9 cellular contexts compared by ENCODE assay signal in the genomic region with DNA sequence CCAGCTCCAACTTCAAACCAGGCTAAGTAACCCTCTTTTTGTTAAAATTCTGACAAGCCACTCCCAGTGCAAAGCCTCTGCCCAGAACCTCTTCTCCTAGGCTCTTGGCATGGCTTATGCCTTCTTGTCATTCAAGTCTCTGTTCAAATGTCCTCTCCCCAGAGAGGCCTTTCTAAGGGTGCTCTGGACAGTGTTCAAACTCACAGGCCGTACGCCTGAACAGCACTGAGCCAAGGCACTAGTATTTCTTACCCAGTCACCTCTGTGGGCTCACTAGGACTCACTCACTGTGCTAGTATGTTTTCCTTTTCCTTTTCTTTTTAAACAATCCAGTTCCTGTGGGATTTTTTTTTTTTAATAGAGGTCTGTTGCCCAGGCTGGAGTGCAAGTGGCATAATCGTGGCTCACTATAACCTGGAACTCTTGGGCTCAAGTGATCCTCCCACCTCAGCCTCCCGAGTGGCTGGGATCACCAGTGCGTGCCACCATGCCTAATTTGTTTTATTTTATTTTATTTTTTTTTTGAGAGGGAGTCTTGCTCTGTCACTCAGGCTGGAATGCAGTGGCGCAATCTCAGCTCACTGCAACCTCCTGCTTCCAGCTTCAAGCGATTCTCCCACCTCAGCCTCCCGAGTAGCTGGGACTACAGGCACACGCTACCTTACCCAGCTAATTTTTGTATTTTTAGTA. TPM values are rescaled to one million over a fixed set of nuclear protein-coding genes. Genes with fewer than 3 reads are reported as not detected.
DNase-seq lines count a peak whose midpoint lies in the region; ATAC-seq and TF ChIP-seq lines count a peak whose summit lies in the region.
"Had no signal": no experiment of that assay in that cellular context is flagged by ENCODE, and none has a peak within 500 bp of the region (broad histone marks: within the 10 kb centered on the region; RNA-seq: fewer than 3 reads in every experiment).

No MANE protein-coding gene starts in this region.

- intact Hi-C loops in activated T-helper 1 cell treated with anti-CD3 and anti-CD28 coated beads, Interleukin-12 subunit alpha, Interleukin-12 subunit beta, Interleukin-2, Interleukin-4 antibody, amounts not matched to agents 30 ng/mL and 10 ng/mL and 1 ng/mL, durations not matched to agents 14 hours and 24 hours and 36 hours (cut with micrococcal nuclease), result loop anchor here (5.0 kb wide), 1 partner anchor 339 kb away; the partner anchor contains the start of gene PTGER1
- intact Hi-C loops in left ventricle myocardium inferior (cut with micrococcal nuclease) (no loop called here), uterus (cut with DNase I; ENCODE audit: low total_unique reads) (loop anchor here (5.0 kb wide), 1 partner anchor 209 kb away; no protein-coding TSS in a partner anchor)

- TF ChIP-seq POLR2A in uterus (IDR thresholded peaks at IDR 0.05), result no peak

- H3K4me3 Mint-ChIP-seq in activated T-helper 1 cell treated with anti-CD3 and anti-CD28 coated beads, Interleukin-12 subunit alpha, Interleukin-12 subunit beta, Interleukin-2, Interleukin-4 antibody, amounts not matched to agents 30 ng/mL and 10 ng/mL and 1 ng/mL, durations not matched to agents 14 hours and 24 hours and 36 hours, result peak overlapping the region; percentile 50
- peak overlapping the region; percentile 57 for H3K4me3 Mint-ChIP-seq in stimulated activated memory B cell treated with anti-CD40 and anti-IgM and Interleukin-4, amounts not matched to agents 10 μg/mL and 1 μg/mL and 100 μg/mL, for 72 hours

- H3K9me3 ChIP-seq in left ventricle myocardium inferior (replicated peaks) (no peaks in the 10 kb centered on the region), uterus (no peaks in the 10 kb centered on the region), SJCRH30 (replicated peaks) (no peaks in the 10 kb centered on the region)

- H3K9me3 Mint-ChIP-seq in activated T-helper 1 cell treated with anti-CD3 and anti-CD28 coated beads, Interleukin-12 subunit alpha, Interleukin-12 subunit beta, Interleukin-2, Interleukin-4 antibody, amounts not matched to agents 30 ng/mL and 10 ng/mL and 1 ng/mL, durations not matched to agents 14 hours and 24 hours and 36 hours, result no peaks in the 10 kb centered on the region
- no peaks in the 10 kb centered on the region for H3K9me3 Mint-ChIP-seq in stimulated activated memory B cell treated with anti-CD40 and anti-IgM and Interleukin-4, amounts not matched to agents 10 μg/mL and 1 μg/mL and 100 μg/mL, for 72 hours

- H3K27ac Mint-ChIP-seq in activated T-helper 1 cell treated with anti-CD3 and anti-CD28 coated beads, Interleukin-12 subunit alpha, Interleukin-12 subunit beta, Interleukin-2, Interleukin-4 antibody, amounts not matched to agents 30 ng/mL and 10 ng/mL and 1 ng/mL, durations not matched to agents 14 hours and 24 hours and 36 hours, result peak overlapping the region; percentile 64
- H3K27ac Mint-ChIP-seq in stimulated activated memory B cell treated with anti-CD40 and anti-IgM and Interleukin-4, amounts not matched to agents 10 μg/mL and 1 μg/mL and 100 μg/mL, for 72 hours, result no peak overlapping the region

- peaks cover 50% of the 10 kb centered on the region for H3K4me1 ChIP-seq in left ventricle myocardium inferior
- H3K4me1 ChIP-seq in uterus, result peaks cover 0 to 6% of the 10 kb centered on the region in 2 donors
- H3K4me1 ChIP-seq in SJCRH30, result peaks cover 8% of the 10 kb centered on the region

- peaks cover 17% of the 10 kb centered on the region for H3K36me3 Mint-ChIP-seq in activated T-helper 1 cell treated with anti-CD3 and anti-CD28 coated beads, Interleukin-12 subunit alpha, Interleukin-12 subunit beta, Interleukin-2, Interleukin-4 antibody, amounts not matched to agents 30 ng/mL and 10 ng/mL and 1 ng/mL, durations not matched to agents 14 hours and 24 hours and 36 hours (ENCODE audit: low read depth)
- peaks cover 11% of the 10 kb centered on the region for H3K36me3 Mint-ChIP-seq in stimulated activated memory B cell treated with anti-CD40 and anti-IgM and Interleukin-4, amounts not matched to agents 10 μg/mL and 1 μg/mL and 100 μg/mL, for 72 hours

- DNase-seq in HFF-Myc (ENCODE audit: extremely low read depth, low read depth), result no peak
- DNase-seq in activated T-helper 1 cell treated with anti-CD3 and anti-CD28 coated beads, Interleukin-12 subunit alpha, Interleukin-12 subunit beta, Interleukin-2, Interleukin-4 antibody, amounts not matched to agents 30 ng/mL and 10 ng/mL and 1 ng/mL, durations not matched to agents 14 hours and 24 hours and 36 hours (ENCODE audit: low spot score), result no peak
- DNase-seq in left ventricle myocardium inferior, result no peak
- DNase-seq in uterus, result no peak
- DNase-seq in SJCRH30, result no peak
- DNase-seq: cerebellar nuclear complex, SIG-M5 had no signal

- H3K27me3 Mint-ChIP-seq in activated T-helper 1 cell treated with anti-CD3 and anti-CD28 coated beads, Interleukin-12 subunit alpha, Interleukin-12 subunit beta, Interleukin-2, Interleukin-4 antibody, amounts not matched to agents 30 ng/mL and 10 ng/mL and 1 ng/mL, durations not matched to agents 14 hours and 24 hours and 36 hours (ENCODE audit: insufficient read depth), result no peaks in the 10 kb centered on the region
- no peaks in the 10 kb centered on the region for H3K27me3 Mint-ChIP-seq in stimulated activated memory B cell treated with anti-CD40 and anti-IgM and Interleukin-4, amounts not matched to agents 10 μg/mL and 1 μg/mL and 100 μg/mL, for 72 hours

- peak overlapping the region; percentile 92 for H3K27ac ChIP-seq in left ventricle myocardium inferior (replicated peaks)
- peak overlapping the region in 1 of 2 donors; percentile 93 for H3K27ac ChIP-seq in uterus
- H3K27ac ChIP-seq in SJCRH30, result no peak overlapping the region

- H3K4me3 ChIP-seq in HFF-Myc (replicated peaks; ENCODE audit: low read depth, low read length), result 0 out of 2 replicates have a peak overlapping the region, but pooled peaks have one; percentile 4
- H3K4me3 ChIP-seq in left ventricle myocardium inferior, result peak overlapping the region; percentile 76
- H3K4me3 ChIP-seq in uterus, result no peak overlapping the region
- no peak overlapping the region for H3K4me3 ChIP-seq in SJCRH30

- H3K36me3 ChIP-seq in left ventricle myocardium inferior (no peaks in the 10 kb centered on the region), uterus (no peaks in the 10 kb centered on the region), SJCRH30 (peaks cover 6% of the 10 kb centered on the region; the same call in 1 of the 2 replicates)

- H3K27me3 ChIP-seq in left ventricle myocardium inferior (ENCODE audit: low read depth), result no peaks in the 10 kb centered on the region
- H3K27me3 ChIP-seq in uterus, result no peaks in the 10 kb centered on the region
- no peaks in the 10 kb centered on the region for H3K27me3 ChIP-seq in SJCRH30

- ATAC-seq in stimulated activated memory B cell treated with anti-CD40 and anti-IgM and Interleukin-4, amounts not matched to agents 10 μg/mL and 1 μg/mL and 100 μg/mL, for 72 hours, result no peak
- no peak for ATAC-seq in GM18870 (IDR thresholded peaks at IDR 0.05; ENCODE audit: unreplicated experiment)

- H3K4me1 Mint-ChIP-seq in activated T-helper 1 cell treated with anti-CD3 and anti-CD28 coated beads, Interleukin-12 subunit alpha, Interleukin-12 subunit beta, Interleukin-2, Interleukin-4 antibody, amounts not matched to agents 30 ng/mL and 10 ng/mL and 1 ng/mL, durations not matched to agents 14 hours and 24 hours and 36 hours (ENCODE audit: low read depth), result peaks cover 31% of the 10 kb centered on the region
- H3K4me1 Mint-ChIP-seq in stimulated activated memory B cell treated with anti-CD40 and anti-IgM and Interleukin-4, amounts not matched to agents 10 μg/mL and 1 μg/mL and 100 μg/mL, for 72 hours, result peaks cover 38% of the 10 kb centered on the region

- TF ChIP-seq CTCF in HFF-Myc (IDR thresholded peaks at IDR 0.05; ENCODE audit: low read depth, low read length, missing control alignments), result no peak
- TF ChIP-seq CTCF in left ventricle myocardium inferior (IDR thresholded peaks at IDR 0.05; ENCODE audit: borderline replicate concordance), result no peak
- no peak for TF ChIP-seq CTCF in uterus (IDR thresholded peaks at IDR 0.05)

RNA-seq across cellular contexts. Expression of gene ASF1B, which starts 2.3 kb away (rescaled TPM):
- total RNA-seq in activated T-helper 1 cell treated with anti-CD3 and anti-CD28 coated beads, Interleukin-12 subunit alpha, Interleukin-12 subunit beta, Interleukin-2, Interleukin-4 antibody, amounts not matched to agents 30 ng/mL and 10 ng/mL and 1 ng/mL, durations not matched to agents 14 hours and 24 hours and 36 hours, result 76.3 and 77.4 TPM in 2 replicates
- total RNA-seq in left ventricle myocardium inferior (0.96 TPM), uterus (10 to 100 TPM in 1 of 4 donors, not detected in 3; 16.7 TPM)
- total RNA-seq in SJCRH30 (2014; rRNA removed; shearing (Covaris generic)), result 93.8 and 102 TPM in 2 replicates

RNA-seq across cellular contexts. Expression of gene PRKACA, which starts 21.2 kb away (rescaled TPM):
- total RNA-seq in activated T-helper 1 cell treated with anti-CD3 and anti-CD28 coated beads, Interleukin-12 subunit alpha, Interleukin-12 subunit beta, Interleukin-2, Interleukin-4 antibody, amounts not matched to agents 30 ng/mL and 10 ng/mL and 1 ng/mL, durations not matched to agents 14 hours and 24 hours and 36 hours, result 58.6 and 63.7 TPM in 2 replicates
- total RNA-seq in left ventricle myocardium inferior, result 465 TPM
- 100 to 1,000 TPM in 1 of 4 donors, 10 to 100 TPM in 2, 1 to 10 TPM in 1; 4.9 to 135 (median 74.2) TPM for total RNA-seq in uterus
- 77.5 and 93.2 TPM in 2 replicates for total RNA-seq in SJCRH30 (2014; rRNA removed; shearing (Covaris generic))

RNA-seq across cellular contexts. Expression of gene SAMD1, which starts 48.2 kb away (rescaled TPM):
- total RNA-seq in activated T-helper 1 cell treated with anti-CD3 and anti-CD28 coated beads, Interleukin-12 subunit alpha, Interleukin-12 subunit beta, Interleukin-2, Interleukin-4 antibody, amounts not matched to agents 30 ng/mL and 10 ng/mL and 1 ng/mL, durations not matched to agents 14 hours and 24 hours and 36 hours, result 130 TPM in 2 replicates
- total RNA-seq in left ventricle myocardium inferior (46.7 TPM), uterus (10 to 100 TPM in 3 of 4 donors, 1 to 10 TPM in 1; 6.9 to 57.8 (median 24.1) TPM)
- 88.1 and 102 TPM in 2 replicates for total RNA-seq in SJCRH30 (2014; rRNA removed; shearing (Covaris generic))

RNA-seq across cellular contexts. Expression of gene C19orf67, which starts 53.1 kb away (rescaled TPM):
- total RNA-seq in activated T-helper 1 cell treated with anti-CD3 and anti-CD28 coated beads, Interleukin-12 subunit alpha, Interleukin-12 subunit beta, Interleukin-2, Interleukin-4 antibody, amounts not matched to agents 30 ng/mL and 10 ng/mL and 1 ng/mL, durations not matched to agents 14 hours and 24 hours and 36 hours, result 0.67 and 1.1 TPM in 2 replicates
- total RNA-seq in left ventricle myocardium inferior (not detected), uterus (1 to 10 TPM in 1 of 4 donors, not detected in 3; 1.7 TPM)
- total RNA-seq in SJCRH30 (2014; rRNA removed; shearing (Covaris generic)), result not detected in 2 replicates

Comparison
In these comparisons a context has a peak if more than half of its experiments do, and no peak if none do; other contexts are left out.
1. H3K4me3 ChIP-seq: peak in HFF-Myc (single experiment) and left ventricle myocardium inferior (single experiment); none in uterus (0 of 2) and SJCRH30 (single experiment).